Comparison of ENCODE assay signal across 11 cellular contexts in genomic region chr20:33169176-33169794, GRCh38. TPM values are rescaled to one million over a fixed set of nuclear protein-coding genes. Genes with fewer than 3 reads are reported as not detected.
DNase-seq lines count a peak whose midpoint lies in the region; ATAC-seq, FAIRE-seq and TF ChIP-seq lines count a peak whose summit lies in the region.
"Had no signal": no experiment of that assay in that cellular context is flagged by ENCODE, and none has a peak within 500 bp of the region (broad histone marks: within the 10 kb centered on the region; RNA-seq: fewer than 3 reads in every experiment).

No MANE protein-coding gene starts in this region.

- no peak overlapping the region for H3K9ac ChIP-seq in K562 (ENCODE audit: insufficient read depth in 1 of 2, low read depth in 2 of 2, low read length in 2 of 2)
- no peak overlapping the region for H3K9ac ChIP-seq in parathyroid adenoma

- peak; percentile 55 for DNase-seq in DMS 273 (lab: John Stamatoyannopoulos, UW; ENCODE audit: unreplicated experiment)
- DNase-seq in DMS 273 treated with DMSO at 0.1 percent for 48 hours (lab: John Stamatoyannopoulos, UW), result no peak
- peak; percentile 34 for DNase-seq in KBM-7
- peak; percentile 35 to 63 (median 51) for DNase-seq in K562 (ENCODE audit: extremely low read depth in 1 of 4, low spot score in 3 of 4)
- DNase-seq: 8988T, caudate nucleus had no signal

- no peak overlapping the region for H2AFZ ChIP-seq in K562 (ENCODE audit: low read depth, low read length)
- no peak overlapping the region for H2AFZ ChIP-seq in parathyroid adenoma

- H3K9me3 ChIP-seq in K562 (replicated peaks; ENCODE audit: control insufficient read depth, insufficient read depth, low read depth, low read length) (peaks cover 4% of the 10 kb centered on the region; the same call in 1 of the 2 replicates), parathyroid adenoma (ENCODE audit: control insufficient read depth, low read length) (no peaks in the 10 kb centered on the region)

- TF ChIP-seq CTCF in K562 (IDR thresholded peaks at IDR 0.05 in 2 of 3, conservative IDR thresholded peaks at IDR 0.05 in 1 of 3; ENCODE audit: insufficient read depth in 2 of 3, low read depth in 1 of 3, low read length in 3 of 3) (peak; percentile 50 to 79 (median 61)), parathyroid adenoma (IDR thresholded peaks at IDR 0.05) (peak; percentile 25)

- in situ Hi-C loops in KBM-7 (cut with MboI; ENCODE audit: low pct_unique_long_range_greater_than_20kb, low sequenced_read_pairs), result no loop called here
- in situ Hi-C loops in K562 (cut with MboI), result no loop called here

- TF ChIP-seq RAD21 in K562 (CRISPR knock-in tag; conservative IDR thresholded peaks at IDR 0.05 in 1 of 2, IDR thresholded peaks at IDR 0.05 in 1 of 2), result peak in 1 of 2 experiments; percentile 27; a peak in 2 of 4 replicates

- H3K4me3 ChIP-seq in K562 (no peak overlapping the region), parathyroid adenoma (ENCODE audit: low read depth, low read length) (no peak overlapping the region)
- H3K4me3 ChIP-seq: lung had no signal

- CTCF ChIA-PET in K562 (lab: Yijun Ruan, JAX; ENCODE audit: low intra/inter-chr PET ratio), result no interaction called here

- no peaks in the 10 kb centered on the region for H3K9me1 ChIP-seq in K562 (ENCODE audit: control insufficient read depth, insufficient read depth, low read length)

- ATAC-seq in K562, result no peak
- no peak for ATAC-seq in esophagus mucosa
- ATAC-seq in GM19455 (IDR thresholded peaks at IDR 0.05; ENCODE audit: unreplicated experiment), result no peak
- no peak for ATAC-seq in GM19324 (IDR thresholded peaks at IDR 0.05; ENCODE audit: low FRiP score, unreplicated experiment)

- TF ChIP-seq EP300 in K562 (IDR thresholded peaks at IDR 0.05; ENCODE audit: low read length), result no peak

- H3K4me1 ChIP-seq in K562 (replicated peaks in 1 of 2; ENCODE audit: control insufficient read depth in 2 of 2, insufficient read depth in 2 of 2, low read length in 2 of 2), result no peaks in the 10 kb centered on the region
- H3K4me1 ChIP-seq in parathyroid adenoma, result no peaks in the 10 kb centered on the region

- BruUV-seq in K562 (replicated peaks; lab: Mats Ljungman, UMichigan), result no TSS peak

- intact Hi-C loops in K562 (cut with micrococcal nuclease), result no loop called here

- 5% methylated on average over 8 of the region's 8 CpGs for WGBS in K562 (ENCODE audit: insufficient coverage, low coverage, missing lambda C conversion rate)

- H3K79me2 ChIP-seq in K562 (ENCODE audit: control insufficient read depth, insufficient read depth, low read length), result no peaks in the 10 kb centered on the region
- H3K79me2 ChIP-seq in parathyroid adenoma, result no peaks in the 10 kb centered on the region

- H4K20me1 ChIP-seq in K562 (replicated peaks; ENCODE audit: control insufficient read depth, insufficient read depth, low read length), result no peaks in the 10 kb centered on the region

- no peak for TF ChIP-seq POLR2A in K562 (conservative IDR thresholded peaks at IDR 0.05)

- POLR2A ChIA-PET in K562 (lab: Yijun Ruan, JAX), result interaction anchor here (1.0 kb wide), 1 partner anchor 11 kb away, joined by 3 read pairs; no protein-coding TSS in a partner anchor

- H3K27me3 ChIP-seq in K562 (ENCODE audit: control insufficient read depth in 2 of 2, insufficient read depth in 2 of 2, low read length in 2 of 2) (peaks cover 0 to 11% of the 10 kb centered on the region in 2 experiments; a peak in 2 of 5 replicates), parathyroid adenoma (ENCODE audit: control insufficient read depth, insufficient read depth, low read length) (no peaks in the 10 kb centered on the region)

- H3K4me2 ChIP-seq in K562 (ENCODE audit: insufficient read depth, low read length), result no peak overlapping the region
- H3K4me2 ChIP-seq in parathyroid adenoma (ENCODE audit: low read length), result no peak overlapping the region

- H3K36me3 ChIP-seq in K562 (ENCODE audit: control insufficient read depth, insufficient read depth, low read length) (no peaks in the 10 kb centered on the region), parathyroid adenoma (ENCODE audit: control insufficient read depth, insufficient read depth, low read length) (no peaks in the 10 kb centered on the region)

- H3K27ac ChIP-seq in K562 (ENCODE audit: extremely low read depth, low read depth, low read length) (no peak overlapping the region), parathyroid adenoma (no peak overlapping the region)

- FAIRE-seq in K562 (lab: Jason Lieb, UNC), result peak; percentile 80

TF ChIP-seq in K562, 482 proteins besides CTCF, POLR2A, EP300 and RAD21:
- TF ChIP-seq, protein P1, sequence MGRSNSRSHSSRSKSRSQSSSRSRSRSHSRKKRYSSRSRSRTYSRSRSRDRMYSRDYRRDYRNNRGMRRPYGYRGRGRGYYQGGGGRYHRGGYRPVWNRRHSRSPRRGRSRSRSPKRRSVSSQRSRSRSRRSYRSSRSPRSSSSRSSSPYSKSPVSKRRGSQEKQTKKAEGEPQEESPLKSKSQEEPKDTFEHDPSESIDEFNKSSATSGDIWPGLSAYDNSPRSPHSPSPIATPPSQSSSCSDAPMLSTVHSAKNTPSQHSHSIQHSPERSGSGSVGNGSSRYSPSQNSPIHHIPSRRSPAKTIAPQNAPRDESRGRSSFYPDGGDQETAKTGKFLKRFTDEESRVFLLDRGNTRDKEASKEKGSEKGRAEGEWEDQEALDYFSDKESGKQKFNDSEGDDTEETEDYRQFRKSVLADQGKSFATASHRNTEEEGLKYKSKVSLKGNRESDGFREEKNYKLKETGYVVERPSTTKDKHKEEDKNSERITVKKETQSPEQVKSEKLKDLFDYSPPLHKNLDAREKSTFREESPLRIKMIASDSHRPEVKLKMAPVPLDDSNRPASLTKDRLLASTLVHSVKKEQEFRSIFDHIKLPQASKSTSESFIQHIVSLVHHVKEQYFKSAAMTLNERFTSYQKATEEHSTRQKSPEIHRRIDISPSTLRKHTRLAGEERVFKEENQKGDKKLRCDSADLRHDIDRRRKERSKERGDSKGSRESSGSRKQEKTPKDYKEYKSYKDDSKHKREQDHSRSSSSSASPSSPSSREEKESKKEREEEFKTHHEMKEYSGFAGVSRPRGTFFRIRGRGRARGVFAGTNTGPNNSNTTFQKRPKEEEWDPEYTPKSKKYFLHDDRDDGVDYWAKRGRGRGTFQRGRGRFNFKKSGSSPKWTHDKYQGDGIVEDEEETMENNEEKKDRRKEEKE (IDR thresholded peaks at IDR 0.05; ENCODE audit: borderline replicate concordance in 1 of 2, control insufficient read depth in 1 of 2, low read depth in 2 of 2, low read length in 1 of 2), result no peak
- 0 out of 3 replicates have a peak, but pooled peaks of 1 of the 2 experiments have one; percentile 43 for TF ChIP-seq CBX3 (IDR thresholded peaks at IDR 0.05; ENCODE audit: borderline replicate concordance in 1 of 2, low read length in 2 of 2)

RNA-seq across cellular contexts. Expression of gene BPIFA2, which starts 1.3 kb away (rescaled TPM):
- not detected in 2 replicates for total RNA-seq in K562 (2011; cell fraction: chromatin; rRNA removed; ENCODE audit: low replicate concordance)
- total RNA-seq in K562 (2011; cell fraction: nucleolus; rRNA removed), result not detected in 2 replicates
- not detected in 2 replicates for total RNA-seq in K562 (2011; cell fraction: nucleoplasm; rRNA removed)
- total RNA-seq in K562 (2014; rRNA removed), result not detected in 2 replicates
- not detected in 2 replicates for total RNA-seq in K562 (2014; rRNA removed; fragmentation: Illumina TruSeq; extraction: Trizol)
- total RNA-seq in K562 (2015; rRNA removed; fragmentation: Illumina TruSeq; extraction: Trizol), result not detected in 2 replicates
- not detected in 2 replicates for total RNA-seq in K562 (2021)
- polyA plus RNA-seq in K562 (2011; rRNA removed), result not detected in 2 replicates
- polyA plus RNA-seq in K562 (2011; cell fraction: cytosol; rRNA removed), result not detected in 2 replicates
- not detected in 2 replicates for polyA plus RNA-seq in K562 (2011; cell fraction: nucleus; rRNA removed)
- polyA plus RNA-seq in K562 (2012), result not detected in 2 replicates
- polyA plus RNA-seq in K562 (2014; fragmentation: Illumina TruSeq; extraction: Trizol), result not detected in 2 replicates
- polyA plus RNA-seq in K562 (2014; fragmentation: Nextera tagmentation; extraction: Ambion mirVana), result not detected
- polyA plus RNA-seq in K562 (2014; rRNA removed), result not detected in 2 replicates
- polyA minus RNA-seq in K562 (2011; rRNA and poly(A)+ RNA removed), result not detected in 2 replicates
- not detected in 2 replicates for polyA minus RNA-seq in K562 (2011; cell fraction: cytosol; rRNA and poly(A)+ RNA removed)
- polyA minus RNA-seq in K562 (2011; cell fraction: nucleus; rRNA and poly(A)+ RNA removed), result not detected in 2 replicates
- total RNA-seq in esophagus mucosa, result not detected

RNA-seq across cellular contexts. Expression of gene BPIFA3, which starts 47.9 kb away (rescaled TPM):
- total RNA-seq in K562 (2011; cell fraction: chromatin; rRNA removed; ENCODE audit: low replicate concordance), result not detected in 2 replicates
- total RNA-seq in K562 (2011; cell fraction: nucleolus; rRNA removed), result not detected in 2 replicates
- not detected in 2 replicates for total RNA-seq in K562 (2011; cell fraction: nucleoplasm; rRNA removed)
- total RNA-seq in K562 (2014; rRNA removed), result not detected in 2 replicates
- total RNA-seq in K562 (2014; rRNA removed; fragmentation: Illumina TruSeq; extraction: Trizol), result not detected in 2 replicates
- not detected in 2 replicates for total RNA-seq in K562 (2015; rRNA removed; fragmentation: Illumina TruSeq; extraction: Trizol)
- not detected in 2 replicates for total RNA-seq in K562 (2021)
- polyA plus RNA-seq in K562 (2011; rRNA removed), result not detected in 2 replicates
- polyA plus RNA-seq in K562 (2011; cell fraction: cytosol; rRNA removed), result not detected in 2 replicates
- not detected in 2 replicates for polyA plus RNA-seq in K562 (2011; cell fraction: nucleus; rRNA removed)
- polyA plus RNA-seq in K562 (2012), result not detected in 2 replicates
- not detected in 2 replicates for polyA plus RNA-seq in K562 (2014; fragmentation: Illumina TruSeq; extraction: Trizol)
- not detected for polyA plus RNA-seq in K562 (2014; fragmentation: Nextera tagmentation; extraction: Ambion mirVana)
- polyA plus RNA-seq in K562 (2014; rRNA removed), result not detected in 2 replicates
- not detected in 2 replicates for polyA minus RNA-seq in K562 (2011; rRNA and poly(A)+ RNA removed)
- not detected in 2 replicates for polyA minus RNA-seq in K562 (2011; cell fraction: cytosol; rRNA and poly(A)+ RNA removed)
- not detected in 2 replicates for polyA minus RNA-seq in K562 (2011; cell fraction: nucleus; rRNA and poly(A)+ RNA removed)
- not detected for total RNA-seq in esophagus mucosa
- total RNA-seq: lung had no signal
- polyA plus RNA-seq: lung had no signal
